1 cellular context compared by ENCODE assay signal in genomic region chr3:112017081-112017480, GRCh38.
TF ChIP-seq lines count a peak whose summit lies in the region.

No MANE protein-coding gene starts in this region.

TF ChIP-seq in HepG2, 621 proteins besides CTCF, POLR2A, EP300 and RAD21:
- TF ChIP-seq, protein P1, sequence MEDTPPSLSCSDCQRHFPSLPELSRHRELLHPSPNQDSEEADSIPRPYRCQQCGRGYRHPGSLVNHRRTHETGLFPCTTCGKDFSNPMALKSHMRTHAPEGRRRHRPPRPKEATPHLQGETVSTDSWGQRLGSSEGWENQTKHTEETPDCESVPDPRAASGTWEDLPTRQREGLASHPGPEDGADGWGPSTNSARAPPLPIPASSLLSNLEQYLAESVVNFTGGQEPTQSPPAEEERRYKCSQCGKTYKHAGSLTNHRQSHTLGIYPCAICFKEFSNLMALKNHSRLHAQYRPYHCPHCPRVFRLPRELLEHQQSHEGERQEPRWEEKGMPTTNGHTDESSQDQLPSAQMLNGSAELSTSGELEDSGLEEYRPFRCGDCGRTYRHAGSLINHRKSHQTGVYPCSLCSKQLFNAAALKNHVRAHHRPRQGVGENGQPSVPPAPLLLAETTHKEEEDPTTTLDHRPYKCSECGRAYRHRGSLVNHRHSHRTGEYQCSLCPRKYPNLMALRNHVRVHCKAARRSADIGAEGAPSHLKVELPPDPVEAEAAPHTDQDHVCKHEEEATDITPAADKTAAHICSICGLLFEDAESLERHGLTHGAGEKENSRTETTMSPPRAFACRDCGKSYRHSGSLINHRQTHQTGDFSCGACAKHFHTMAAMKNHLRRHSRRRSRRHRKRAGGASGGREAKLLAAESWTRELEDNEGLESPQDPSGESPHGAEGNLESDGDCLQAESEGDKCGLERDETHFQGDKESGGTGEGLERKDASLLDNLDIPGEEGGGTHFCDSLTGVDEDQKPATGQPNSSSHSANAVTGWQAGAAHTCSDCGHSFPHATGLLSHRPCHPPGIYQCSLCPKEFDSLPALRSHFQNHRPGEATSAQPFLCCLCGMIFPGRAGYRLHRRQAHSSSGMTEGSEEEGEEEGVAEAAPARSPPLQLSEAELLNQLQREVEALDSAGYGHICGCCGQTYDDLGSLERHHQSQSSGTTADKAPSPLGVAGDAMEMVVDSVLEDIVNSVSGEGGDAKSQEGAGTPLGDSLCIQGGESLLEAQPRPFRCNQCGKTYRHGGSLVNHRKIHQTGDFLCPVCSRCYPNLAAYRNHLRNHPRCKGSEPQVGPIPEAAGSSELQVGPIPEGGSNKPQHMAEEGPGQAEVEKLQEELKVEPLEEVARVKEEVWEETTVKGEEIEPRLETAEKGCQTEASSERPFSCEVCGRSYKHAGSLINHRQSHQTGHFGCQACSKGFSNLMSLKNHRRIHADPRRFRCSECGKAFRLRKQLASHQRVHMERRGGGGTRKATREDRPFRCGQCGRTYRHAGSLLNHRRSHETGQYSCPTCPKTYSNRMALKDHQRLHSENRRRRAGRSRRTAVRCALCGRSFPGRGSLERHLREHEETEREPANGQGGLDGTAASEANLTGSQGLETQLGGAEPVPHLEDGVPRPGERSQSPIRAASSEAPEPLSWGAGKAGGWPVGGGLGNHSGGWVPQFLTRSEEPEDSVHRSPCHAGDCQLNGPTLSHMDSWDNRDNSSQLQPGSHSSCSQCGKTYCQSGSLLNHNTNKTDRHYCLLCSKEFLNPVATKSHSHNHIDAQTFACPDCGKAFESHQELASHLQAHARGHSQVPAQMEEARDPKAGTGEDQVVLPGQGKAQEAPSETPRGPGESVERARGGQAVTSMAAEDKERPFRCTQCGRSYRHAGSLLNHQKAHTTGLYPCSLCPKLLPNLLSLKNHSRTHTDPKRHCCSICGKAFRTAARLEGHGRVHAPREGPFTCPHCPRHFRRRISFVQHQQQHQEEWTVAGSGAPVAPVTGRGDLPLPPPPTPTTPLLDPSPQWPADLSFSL (CRISPR knock-in tag; IDR thresholded peaks at IDR 0.05): no peak
- TF ChIP-seq ZSCAN30 (CRISPR knock-in tag; IDR thresholded peaks at IDR 0.05) (no peak), ZNF883 (CRISPR knock-in tag; IDR thresholded peaks at IDR 0.05; ENCODE audit: not compliant biosample characterization) (no peak), ZGPAT (CRISPR knock-in tag; IDR thresholded peaks at IDR 0.05) (no peak), NFRKB (IDR thresholded peaks at IDR 0.05) (no peak), MXD3 (CRISPR knock-in tag; IDR thresholded peaks at IDR 0.05) (no peak), ZNF598 (CRISPR knock-in tag; IDR thresholded peaks at IDR 0.05; ENCODE audit: borderline replicate concordance) (no peak), ZNF205 (CRISPR knock-in tag; IDR thresholded peaks at IDR 0.05) (no peak), CHD4 (IDR thresholded peaks at IDR 0.05; ENCODE audit: borderline replicate concordance, low read length) (no peak), RARG (CRISPR knock-in tag; IDR thresholded peaks at IDR 0.05; ENCODE audit: low read depth) (no peak), ZNF136 (CRISPR knock-in tag; IDR thresholded peaks at IDR 0.05; ENCODE audit: low read depth) (no peak)
- TF ChIP-seq, protein P2, sequence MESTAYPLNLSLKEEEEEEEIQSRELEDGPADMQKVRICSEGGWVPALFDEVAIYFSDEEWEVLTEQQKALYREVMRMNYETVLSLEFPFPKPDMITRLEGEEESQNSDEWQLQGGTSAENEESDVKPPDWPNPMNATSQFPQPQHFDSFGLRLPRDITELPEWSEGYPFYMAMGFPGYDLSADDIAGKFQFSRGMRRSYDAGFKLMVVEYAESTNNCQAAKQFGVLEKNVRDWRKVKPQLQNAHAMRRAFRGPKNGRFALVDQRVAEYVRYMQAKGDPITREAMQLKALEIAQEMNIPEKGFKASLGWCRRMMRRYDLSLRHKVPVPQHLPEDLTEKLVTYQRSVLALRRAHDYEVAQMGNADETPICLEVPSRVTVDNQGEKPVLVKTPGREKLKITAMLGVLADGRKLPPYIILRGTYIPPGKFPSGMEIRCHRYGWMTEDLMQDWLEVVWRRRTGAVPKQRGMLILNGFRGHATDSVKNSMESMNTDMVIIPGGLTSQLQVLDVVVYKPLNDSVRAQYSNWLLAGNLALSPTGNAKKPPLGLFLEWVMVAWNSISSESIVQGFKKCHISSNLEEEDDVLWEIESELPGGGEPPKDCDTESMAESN (CRISPR knock-in tag; conservative IDR thresholded peaks at IDR 0.05): no peak
- TF ChIP-seq, protein P3, sequence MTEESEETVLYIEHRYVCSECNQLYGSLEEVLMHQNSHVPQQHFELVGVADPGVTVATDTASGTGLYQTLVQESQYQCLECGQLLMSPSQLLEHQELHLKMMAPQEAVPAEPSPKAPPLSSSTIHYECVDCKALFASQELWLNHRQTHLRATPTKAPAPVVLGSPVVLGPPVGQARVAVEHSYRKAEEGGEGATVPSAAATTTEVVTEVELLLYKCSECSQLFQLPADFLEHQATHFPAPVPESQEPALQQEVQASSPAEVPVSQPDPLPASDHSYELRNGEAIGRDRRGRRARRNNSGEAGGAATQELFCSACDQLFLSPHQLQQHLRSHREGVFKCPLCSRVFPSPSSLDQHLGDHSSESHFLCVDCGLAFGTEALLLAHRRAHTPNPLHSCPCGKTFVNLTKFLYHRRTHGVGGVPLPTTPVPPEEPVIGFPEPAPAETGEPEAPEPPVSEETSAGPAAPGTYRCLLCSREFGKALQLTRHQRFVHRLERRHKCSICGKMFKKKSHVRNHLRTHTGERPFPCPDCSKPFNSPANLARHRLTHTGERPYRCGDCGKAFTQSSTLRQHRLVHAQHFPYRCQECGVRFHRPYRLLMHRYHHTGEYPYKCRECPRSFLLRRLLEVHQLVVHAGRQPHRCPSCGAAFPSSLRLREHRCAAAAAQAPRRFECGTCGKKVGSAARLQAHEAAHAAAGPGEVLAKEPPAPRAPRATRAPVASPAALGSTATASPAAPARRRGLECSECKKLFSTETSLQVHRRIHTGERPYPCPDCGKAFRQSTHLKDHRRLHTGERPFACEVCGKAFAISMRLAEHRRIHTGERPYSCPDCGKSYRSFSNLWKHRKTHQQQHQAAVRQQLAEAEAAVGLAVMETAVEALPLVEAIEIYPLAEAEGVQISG (CRISPR knock-in tag; IDR thresholded peaks at IDR 0.05): no peak
TF ChIP-seq in HepG2: peak in this region for 0.
